1 cellular context compared by ENCODE assay signal in the genomic region with DNA sequence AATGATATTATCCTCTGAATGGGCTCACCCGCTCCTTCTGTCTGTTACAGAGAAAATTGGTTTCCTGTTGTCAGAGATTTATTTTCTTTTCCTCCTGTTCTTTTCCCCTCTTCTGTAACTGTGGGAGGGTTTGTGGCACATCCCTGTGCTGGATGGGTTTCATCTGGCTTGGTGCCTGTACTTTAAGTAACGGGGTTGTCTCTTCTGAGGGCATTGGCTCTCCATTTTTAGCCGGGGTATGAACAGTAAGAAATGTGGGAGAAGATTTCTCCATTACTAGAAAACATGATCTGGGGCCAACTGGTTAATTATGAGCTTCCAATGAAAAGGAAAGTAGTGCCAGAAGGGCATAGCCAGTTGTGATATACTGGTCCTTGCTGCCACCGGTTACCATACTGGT.
TF ChIP-seq lines count a peak whose summit lies in the region.

No MANE protein-coding gene starts in this region.

TF ChIP-seq in WTC11, 78 proteins besides CTCF, POLR2A, EP300 and RAD21 (continued from another document):
- TF ChIP-seq, protein P1, sequence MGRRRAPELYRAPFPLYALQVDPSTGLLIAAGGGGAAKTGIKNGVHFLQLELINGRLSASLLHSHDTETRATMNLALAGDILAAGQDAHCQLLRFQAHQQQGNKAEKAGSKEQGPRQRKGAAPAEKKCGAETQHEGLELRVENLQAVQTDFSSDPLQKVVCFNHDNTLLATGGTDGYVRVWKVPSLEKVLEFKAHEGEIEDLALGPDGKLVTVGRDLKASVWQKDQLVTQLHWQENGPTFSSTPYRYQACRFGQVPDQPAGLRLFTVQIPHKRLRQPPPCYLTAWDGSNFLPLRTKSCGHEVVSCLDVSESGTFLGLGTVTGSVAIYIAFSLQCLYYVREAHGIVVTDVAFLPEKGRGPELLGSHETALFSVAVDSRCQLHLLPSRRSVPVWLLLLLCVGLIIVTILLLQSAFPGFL (CRISPR knock-in tag; IDR thresholded peaks at IDR 0.05; ENCODE audit: borderline replicate concordance): no peak
- no peak for TF ChIP-seq ZNF396 (CRISPR knock-in tag; IDR thresholded peaks at IDR 0.05; ENCODE audit: borderline replicate concordance)
- TF ChIP-seq, protein P2, sequence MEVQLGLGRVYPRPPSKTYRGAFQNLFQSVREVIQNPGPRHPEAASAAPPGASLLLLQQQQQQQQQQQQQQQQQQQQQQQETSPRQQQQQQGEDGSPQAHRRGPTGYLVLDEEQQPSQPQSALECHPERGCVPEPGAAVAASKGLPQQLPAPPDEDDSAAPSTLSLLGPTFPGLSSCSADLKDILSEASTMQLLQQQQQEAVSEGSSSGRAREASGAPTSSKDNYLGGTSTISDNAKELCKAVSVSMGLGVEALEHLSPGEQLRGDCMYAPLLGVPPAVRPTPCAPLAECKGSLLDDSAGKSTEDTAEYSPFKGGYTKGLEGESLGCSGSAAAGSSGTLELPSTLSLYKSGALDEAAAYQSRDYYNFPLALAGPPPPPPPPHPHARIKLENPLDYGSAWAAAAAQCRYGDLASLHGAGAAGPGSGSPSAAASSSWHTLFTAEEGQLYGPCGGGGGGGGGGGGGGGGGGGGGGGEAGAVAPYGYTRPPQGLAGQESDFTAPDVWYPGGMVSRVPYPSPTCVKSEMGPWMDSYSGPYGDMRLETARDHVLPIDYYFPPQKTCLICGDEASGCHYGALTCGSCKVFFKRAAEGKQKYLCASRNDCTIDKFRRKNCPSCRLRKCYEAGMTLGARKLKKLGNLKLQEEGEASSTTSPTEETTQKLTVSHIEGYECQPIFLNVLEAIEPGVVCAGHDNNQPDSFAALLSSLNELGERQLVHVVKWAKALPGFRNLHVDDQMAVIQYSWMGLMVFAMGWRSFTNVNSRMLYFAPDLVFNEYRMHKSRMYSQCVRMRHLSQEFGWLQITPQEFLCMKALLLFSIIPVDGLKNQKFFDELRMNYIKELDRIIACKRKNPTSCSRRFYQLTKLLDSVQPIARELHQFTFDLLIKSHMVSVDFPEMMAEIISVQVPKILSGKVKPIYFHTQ (CRISPR knock-in tag; IDR thresholded peaks at IDR 0.05): no peak
TF ChIP-seq in WTC11: peak in this region for 0.
